In the genomic region with DNA sequence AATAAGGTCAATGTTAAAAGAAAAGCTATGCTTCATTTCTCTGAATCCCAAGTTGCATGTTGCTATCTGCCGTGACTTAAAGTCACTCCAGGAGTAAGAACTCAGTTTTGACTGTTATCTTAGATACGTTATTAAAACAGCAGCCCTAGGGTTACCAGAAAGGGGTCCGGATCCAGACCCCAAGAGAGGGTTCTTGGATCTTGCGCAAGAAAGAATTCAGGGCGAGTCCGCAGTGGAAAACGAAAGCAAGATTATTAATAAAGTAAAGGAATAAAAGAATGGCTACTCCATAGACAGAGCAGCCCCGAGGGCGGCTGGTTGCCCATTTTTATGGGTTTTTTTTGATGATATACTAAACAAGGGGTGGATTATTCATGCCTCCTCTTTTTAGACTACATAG, we compare ENCODE assay signal across 7 cellular contexts. TPM values are rescaled to one million over a fixed set of nuclear protein-coding genes. Genes with fewer than 3 reads are reported as not detected.
"Had no signal": no experiment of that assay in that cellular context is flagged by ENCODE, and none has a peak within 500 bp of the region (broad histone marks: within the 10 kb centered on the region; RNA-seq: fewer than 3 reads in every experiment).

No MANE protein-coding gene starts in this region.

RNA-seq across cellular contexts. Expression of a gene that starts 32.3 kb away (rescaled TPM):
- total RNA-seq: HT-29, LHCN-M2, MCF 10A, OCI-LY7, PC-9, Right ventricle myocardium superior, SJSA1 had no signal
